ENCODE assay signal across 9 cellular contexts in the genomic region with DNA sequence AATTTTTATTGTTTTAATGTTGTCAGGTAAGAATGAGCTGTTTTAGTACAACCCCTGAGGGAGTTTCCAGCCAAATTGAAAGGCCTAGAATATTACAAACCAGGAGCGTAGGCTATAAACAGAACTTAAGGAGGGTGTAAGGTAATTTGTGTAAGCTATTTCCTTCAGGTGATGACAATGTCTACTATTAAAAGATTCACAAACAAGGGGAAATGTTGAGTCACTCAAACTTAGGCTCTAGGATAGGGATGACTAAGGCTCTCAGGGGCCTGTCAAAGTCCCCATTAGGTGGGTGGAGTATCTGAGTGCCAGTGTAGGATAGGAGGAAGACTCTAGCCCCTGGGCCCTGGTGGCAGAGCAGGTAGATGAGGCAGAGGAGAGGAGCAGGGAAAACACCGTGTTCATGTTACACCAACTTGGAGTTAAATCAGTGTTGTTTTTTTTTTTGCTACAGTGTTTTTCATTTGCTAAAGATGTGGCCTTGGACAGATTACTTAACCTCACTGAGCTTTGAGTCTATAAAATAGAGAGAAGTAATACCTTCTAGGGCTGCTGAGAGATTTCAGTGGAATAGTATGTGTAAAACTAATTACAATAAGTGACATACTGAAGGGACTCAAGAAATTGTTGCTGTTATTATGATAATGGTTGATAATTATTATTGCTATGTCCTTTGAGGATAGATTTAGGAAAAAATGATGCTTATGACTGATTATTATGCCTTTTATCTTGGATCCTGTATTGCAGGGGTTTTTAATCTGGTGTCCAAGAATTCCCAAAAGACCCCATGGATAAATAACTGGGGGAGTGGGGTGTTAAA. TPM values are rescaled to one million over a fixed set of nuclear protein-coding genes. Genes with fewer than 3 reads are reported as not detected.
A peak's percentile ranks its signal among the peaks of the same experiment; 100 is the strongest.
DNase-seq lines count a peak whose midpoint lies in the region; ATAC-seq, FAIRE-seq and TF ChIP-seq lines count a peak whose summit lies in the region.
"Had no signal": no experiment of that assay in that cellular context is flagged by ENCODE, and none has a peak within 500 bp of the region (broad histone marks: within the 10 kb centered on the region; RNA-seq: fewer than 3 reads in every experiment).

No MANE protein-coding gene starts in this region.

- H3K9me3 ChIP-seq in breast epithelium = no peaks in the 10 kb centered on the region
- no peaks in the 10 kb centered on the region for H3K9me3 ChIP-seq in mucosa of descending colon

- intact Hi-C loops in breast epithelium (cut with DNase I; ENCODE audit: low total_unique reads) = no loop called here
- intact Hi-C loops in mucosa of descending colon (cut with DNase I, micrococcal nuclease) = no loop called here

- no peak for FAIRE-seq in GM12891 (lab: Jason Lieb, UNC)

- peak overlapping the region; percentile 82 to 96 for H3K27ac ChIP-seq in breast epithelium

- TF ChIP-seq CTCF in breast epithelium (IDR thresholded peaks at IDR 0.05) = no peak
- TF ChIP-seq CTCF in mucosa of descending colon (IDR thresholded peaks at IDR 0.05) = no peak

- peak; percentile 57 for DNase-seq in EH (ENCODE audit: low read depth)
- DNase-seq in HT-29 (ENCODE audit: low spot score) = peak; percentile 97
- no peak for DNase-seq in breast epithelium (ENCODE audit: low spot score in 2 of 2)
- peak in 1 of 3 donors; percentile 57 for DNase-seq in mucosa of descending colon
- DNase-seq in GM12891 (ENCODE audit: insufficient read length, low spot score) = no peak
- DNase-seq: naive thymus-derived CD4-positive, alpha-beta T cell had no signal

- H3K36me3 ChIP-seq in breast epithelium (no peaks in the 10 kb centered on the region), mucosa of descending colon (ENCODE audit: low read depth) (no peaks in the 10 kb centered on the region)

- TF ChIP-seq POLR2A in breast epithelium (IDR thresholded peaks at IDR 0.05) (no peak), GM12891 (IDR thresholded peaks at IDR 0.05; ENCODE audit: low read depth, low read length) (no peak)

- H3K4me3 ChIP-seq in breast epithelium (no peak overlapping the region), mucosa of descending colon (no peak overlapping the region)

- ATAC-seq in mucosa of descending colon (peak; percentile 85), HG02642 (IDR thresholded peaks at IDR 0.05; ENCODE audit: poor library complexity, unreplicated experiment) (no peak), GM18519 (IDR thresholded peaks at IDR 0.05; ENCODE audit: low FRiP score, unreplicated experiment) (no peak), GM21786 (IDR thresholded peaks at IDR 0.05; ENCODE audit: unreplicated experiment) (no peak)
- ATAC-seq: naive thymus-derived CD4-positive, alpha-beta T cell had no signal

- H3K4me1 ChIP-seq in breast epithelium = peaks cover 0 to 12% of the 10 kb centered on the region in 2 donors
- H3K4me1 ChIP-seq in mucosa of descending colon (ENCODE audit: low read depth) = peaks cover 28% of the 10 kb centered on the region

- no peaks in the 10 kb centered on the region for H3K27me3 ChIP-seq in breast epithelium

TF ChIP-seq in GM12891, 5 proteins besides CTCF, POLR2A, EP300 and RAD21:
- no peak for TF ChIP-seq SPI1 (IDR thresholded peaks at IDR 0.05; ENCODE audit: low read depth, low read length)

RNA-seq across cellular contexts. Expression of a gene that starts 10.2 kb away (rescaled TPM):
- total RNA-seq in HT-29 (2014; rRNA removed; shearing (Covaris generic)) = 348 and 369 TPM in 2 replicates
- total RNA-seq in breast epithelium = 100 to 1,000 TPM in 2 of 3 donors, 10 to 100 TPM in 1; 48.5 to 559 (median 290) TPM
- total RNA-seq in mucosa of descending colon = 10 to 100 TPM; 22.7 to 87.8 (median 24.9) TPM
- not detected for polyA plus RNA-seq in GM12891 (2012; ENCODE audit: low read depth, missing spikeins)
- total RNA-seq: naive thymus-derived CD4-positive, alpha-beta T cell had no signal
- polyA plus RNA-seq: naive thymus-derived CD4-positive, alpha-beta T cell had no signal

RNA-seq across cellular contexts. Expression of a gene that starts 33.8 kb away (rescaled TPM):
- 0.29 TPM in 1 of 2 replicates, not detected in the other for total RNA-seq in HT-29 (2014; rRNA removed; shearing (Covaris generic))
- total RNA-seq in breast epithelium (10 to 100 TPM in 2 of 3 donors, 1 to 10 TPM in 1; 7.2 to 43.8 (median 25.9) TPM), mucosa of descending colon (1 to 10 TPM; 1.9 to 2.4 (median 2.2) TPM)
- polyA plus RNA-seq in GM12891 (2012; ENCODE audit: low read depth, missing spikeins) = not detected
- total RNA-seq: naive thymus-derived CD4-positive, alpha-beta T cell had no signal
- polyA plus RNA-seq: naive thymus-derived CD4-positive, alpha-beta T cell had no signal

Comparison
In these comparisons a context has a peak if more than half of its experiments do, and no peak if none do; other contexts are left out.
1. DNase-seq: peak in EH (single experiment) and HT-29 (single experiment); none in breast epithelium (0 of 2) and GM12891 (single experiment).